Comparison of ENCODE assay signal across 1 cellular context in genomic region chr4:141503260-141503659, GRCh38.
TF ChIP-seq lines count a peak whose summit lies in the region.

No MANE protein-coding gene starts in this region.

TF ChIP-seq in GM23338, 12 proteins besides CTCF, POLR2A, EP300 and RAD21 (continued from another document):
- no peak for TF ChIP-seq ZNF462 (CRISPR knock-in tag; IDR thresholded peaks at IDR 0.05)
- no peak for TF ChIP-seq STAT1 (IDR thresholded peaks at IDR 0.05; ENCODE audit: unreplicated experiment)
- TF ChIP-seq NANOG (IDR thresholded peaks at IDR 0.05; ENCODE audit: borderline replicate concordance): no peak
- no peak for TF ChIP-seq EZH2phosphoT487 (IDR thresholded peaks at IDR 0.05; ENCODE audit: unreplicated experiment)
- no peak for TF ChIP-seq EZH2 (IDR thresholded peaks at IDR 0.05; ENCODE audit: low read depth, unreplicated experiment)
- no peak for TF ChIP-seq ZNF114 (CRISPR knock-in tag; IDR thresholded peaks at IDR 0.05)
- TF ChIP-seq ETS1 (IDR thresholded peaks at IDR 0.05): no peak
